25 cellular contexts compared by ENCODE assay signal in the genomic region with DNA sequence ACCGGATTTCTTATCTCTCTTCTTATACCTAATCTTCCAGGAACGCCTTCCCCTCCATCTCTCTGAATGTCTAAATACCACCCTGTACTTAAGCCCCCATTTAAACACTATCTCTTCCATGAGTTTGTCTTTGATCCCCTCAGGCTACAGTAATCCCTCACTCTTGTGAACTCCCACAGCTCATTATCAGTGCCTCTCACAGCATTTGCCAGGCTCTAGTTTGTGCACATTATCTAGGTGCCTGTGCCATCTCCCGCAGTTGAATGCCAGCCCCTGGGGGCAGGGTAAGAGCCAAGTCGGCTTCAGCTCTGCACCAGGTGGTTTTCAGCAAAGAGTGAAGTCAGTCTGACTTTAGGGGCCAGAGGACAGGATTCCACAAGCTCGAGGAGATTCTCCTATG.
"Had no signal": no experiment of that assay in that cellular context is flagged by ENCODE, and none has a peak within 500 bp of the region (broad histone marks: within the 10 kb centered on the region; RNA-seq: fewer than 3 reads in every experiment).

No MANE protein-coding gene starts in this region.

- H3K36me3 ChIP-seq: adrenal gland, ascending aorta, brain microvascular endothelial cell, lower lobe of right lung, pancreas, tibial artery, vagina had no signal

- DNase-seq: activated CD4-positive, alpha-beta T cell treated with anti-CD3 and anti-CD28 coated beads, Interleukin-2, amount 50 U/mL, for 4 hours; activated CD8-positive, alpha-beta memory T cell treated with anti-CD3 and anti-CD28 coated beads for 24 hours; activated CD8-positive, alpha-beta memory T cell treated with anti-CD3 and anti-CD28 coated beads, Interleukin-2, amount 50 U/mL, for 4 hours; activated naive CD4-positive, alpha-beta T cell; activated T-cell treated with anti-CD3 and anti-CD28 coated beads, Interleukin-2, amount 50 U/mL, for 4 hours; adrenal gland; brain microvascular endothelial cell; central memory CD4-positive, alpha-beta T cell; dermis blood vessel endothelial cell; effector CD8-positive, alpha-beta T cell; foreskin keratinocyte; lower lobe of right lung; naive thymus-derived CD8-positive, alpha-beta T cell; pancreas; right cardiac atrium; stimulated activated CD4-positive, alpha-beta T cell treated with anti-CD3 and anti-CD28 coated beads, Interleukin-12 subunit alpha, Interleukin-12 subunit beta, amount 100 ng/mL, for 4 hours; stimulated activated CD4-positive, alpha-beta T cell treated with anti-CD3 and anti-CD28 coated beads, Interleukin-4, amount 100 ng/mL, for 4 hours; stimulated activated naive CD8-positive, alpha-beta T cell treated with anti-CD3 and anti-CD28 coated beads, Interleukin-15, amount 100 ng/mL, for 72 hours; T1000; tibial artery had no signal

- H3K4me3 ChIP-seq: adrenal gland, ascending aorta, lower lobe of right lung, pancreas, tibial artery, vagina had no signal

- H3K4me1 Mint-ChIP-seq: naive thymus-derived CD8-positive, alpha-beta T cell; stimulated activated naive CD8-positive, alpha-beta T cell treated with anti-CD3 and anti-CD28 coated beads, Interleukin-15, amount 100 ng/mL, for 72 hours had no signal

- H3K27ac ChIP-seq: adrenal gland, ascending aorta, brain microvascular endothelial cell, foreskin keratinocyte, lower lobe of right lung, pancreas, tibial artery, vagina had no signal

- H3K27ac Mint-ChIP-seq: activated naive CD8-positive, alpha-beta T cell; activated T-helper 2 cell treated with anti-CD3 and anti-CD28 coated beads, Interferon-gamma antibody, Interleukin-2, Interleukin-4, amounts not matched to agents 10 μg/mL and 5 μg/mL and 100 μg/mL, durations not matched to agents 14 hours and 24 hours and 36 hours; naive thymus-derived CD8-positive, alpha-beta T cell; WTC11 had no signal

- H3K36me3 Mint-ChIP-seq: activated naive CD8-positive, alpha-beta T cell; WTC11 had no signal

- H3K27me3 Mint-ChIP-seq: activated naive CD8-positive, alpha-beta T cell; stimulated activated naive CD8-positive, alpha-beta T cell treated with anti-CD3 and anti-CD28 coated beads, Interleukin-15, amount 100 ng/mL, for 72 hours had no signal

- H3K4me1 ChIP-seq: adrenal gland, ascending aorta, lower lobe of right lung, pancreas, tibial artery, vagina had no signal

- H3K4me3 Mint-ChIP-seq: activated naive CD8-positive, alpha-beta T cell; activated T-cell treated with anti-CD3 and anti-CD28 coated beads, Interleukin-2, amount 50 U/mL, for 4 hours; naive thymus-derived CD8-positive, alpha-beta T cell; stimulated activated naive CD8-positive, alpha-beta T cell treated with anti-CD3 and anti-CD28 coated beads, Interleukin-15, amount 100 ng/mL, for 72 hours; WTC11 had no signal

- FAIRE-seq: pancreas had no signal

- H3K9me3 ChIP-seq: adrenal gland, ascending aorta, lower lobe of right lung, pancreas, tibial artery, vagina had no signal

- H3K9me3 Mint-ChIP-seq: activated T-cell treated with anti-CD3 and anti-CD28 coated beads, Interleukin-2, amount 50 U/mL, for 4 hours; activated T-helper 2 cell treated with anti-CD3 and anti-CD28 coated beads, Interferon-gamma antibody, Interleukin-2, Interleukin-4, amounts not matched to agents 10 μg/mL and 5 μg/mL and 100 μg/mL, durations not matched to agents 14 hours and 24 hours and 36 hours; stimulated activated naive CD8-positive, alpha-beta T cell treated with anti-CD3 and anti-CD28 coated beads, Interleukin-15, amount 100 ng/mL, for 72 hours; WTC11 had no signal

- H3K27me3 ChIP-seq: ascending aorta, brain microvascular endothelial cell, foreskin keratinocyte, pancreas, vagina had no signal
